1 cellular context compared by ENCODE assay signal in the genomic region with DNA sequence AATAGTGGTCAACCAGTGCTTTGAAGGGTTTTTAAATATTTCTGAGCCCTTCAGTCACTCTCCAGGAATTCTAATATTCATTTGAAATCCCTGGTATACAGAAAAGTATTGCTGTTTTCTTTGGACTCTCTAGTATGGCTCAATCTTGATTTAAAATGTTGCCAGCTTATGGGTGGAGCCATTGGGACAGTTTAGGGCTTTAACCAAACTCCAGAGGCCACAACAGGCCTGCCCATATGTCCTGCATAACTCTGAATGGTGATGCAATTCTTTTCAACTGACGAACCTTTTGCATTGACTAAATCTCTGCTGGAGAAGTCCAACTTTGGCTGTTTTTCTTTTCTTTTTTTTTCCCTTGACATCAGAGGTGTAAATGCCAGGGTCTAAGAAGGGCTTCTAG.
TF ChIP-seq lines count a peak whose summit lies in the region.

No MANE protein-coding gene starts in this region.

TF ChIP-seq in K562, 482 proteins besides CTCF, POLR2A, EP300 and RAD21:
- TF ChIP-seq ETV5 (CRISPR knock-in tag; IDR thresholded peaks at IDR 0.05; ENCODE audit: low read depth), result no peak
- no peak for TF ChIP-seq SIN3A (IDR thresholded peaks at IDR 0.05; ENCODE audit: borderline replicate concordance in 2 of 2, control insufficient read depth in 1 of 2, low read depth in 2 of 2, low read length in 2 of 2)
- TF ChIP-seq, protein P1, sequence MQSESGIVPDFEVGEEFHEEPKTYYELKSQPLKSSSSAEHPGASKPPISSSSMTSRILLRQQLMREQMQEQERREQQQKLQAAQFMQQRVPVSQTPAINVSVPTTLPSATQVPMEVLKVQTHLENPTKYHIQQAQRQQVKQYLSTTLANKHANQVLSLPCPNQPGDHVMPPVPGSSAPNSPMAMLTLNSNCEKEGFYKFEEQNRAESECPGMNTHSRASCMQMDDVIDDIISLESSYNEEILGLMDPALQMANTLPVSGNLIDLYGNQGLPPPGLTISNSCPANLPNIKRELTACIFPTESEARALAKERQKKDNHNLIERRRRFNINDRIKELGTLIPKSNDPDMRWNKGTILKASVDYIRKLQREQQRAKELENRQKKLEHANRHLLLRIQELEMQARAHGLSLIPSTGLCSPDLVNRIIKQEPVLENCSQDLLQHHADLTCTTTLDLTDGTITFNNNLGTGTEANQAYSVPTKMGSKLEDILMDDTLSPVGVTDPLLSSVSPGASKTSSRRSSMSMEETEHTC (IDR thresholded peaks at IDR 0.05), result no peak
- TF ChIP-seq NCOA1 (IDR thresholded peaks at IDR 0.05; ENCODE audit: low read depth), result no peak
- TF ChIP-seq TOE1 (IDR thresholded peaks at IDR 0.05; ENCODE audit: borderline replicate concordance), result no peak
- TF ChIP-seq TOE1 (CRISPR knock-in tag; IDR thresholded peaks at IDR 0.05; ENCODE audit: borderline replicate concordance, low read depth), result no peak
- TF ChIP-seq MCM2 (IDR thresholded peaks at IDR 0.05; ENCODE audit: low read depth), result no peak
- TF ChIP-seq CEBPB (tag; IDR thresholded peaks at IDR 0.05), result peak; percentile 35; the same call in 1 of the 2 replicates
- TF ChIP-seq, protein P2, sequence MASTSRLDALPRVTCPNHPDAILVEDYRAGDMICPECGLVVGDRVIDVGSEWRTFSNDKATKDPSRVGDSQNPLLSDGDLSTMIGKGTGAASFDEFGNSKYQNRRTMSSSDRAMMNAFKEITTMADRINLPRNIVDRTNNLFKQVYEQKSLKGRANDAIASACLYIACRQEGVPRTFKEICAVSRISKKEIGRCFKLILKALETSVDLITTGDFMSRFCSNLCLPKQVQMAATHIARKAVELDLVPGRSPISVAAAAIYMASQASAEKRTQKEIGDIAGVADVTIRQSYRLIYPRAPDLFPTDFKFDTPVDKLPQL (IDR thresholded peaks at IDR 0.05; ENCODE audit: extremely low read depth, insufficient read length), result no peak
- no peak for TF ChIP-seq FOXK2 (conservative IDR thresholded peaks at IDR 0.05 in 1 of 2, IDR thresholded peaks at IDR 0.05 in 1 of 2; ENCODE audit: low read depth in 2 of 2)
- TF ChIP-seq ZNF436 (CRISPR knock-in tag; IDR thresholded peaks at IDR 0.05), result no peak
- TF ChIP-seq CEBPG (CRISPR knock-in tag; IDR thresholded peaks at IDR 0.05), result no peak
- peak; percentile 73 to 86 for TF ChIP-seq CEBPG (tag; conservative IDR thresholded peaks at IDR 0.05 in 1 of 2, IDR thresholded peaks at IDR 0.05 in 1 of 2)
- TF ChIP-seq, protein P3, sequence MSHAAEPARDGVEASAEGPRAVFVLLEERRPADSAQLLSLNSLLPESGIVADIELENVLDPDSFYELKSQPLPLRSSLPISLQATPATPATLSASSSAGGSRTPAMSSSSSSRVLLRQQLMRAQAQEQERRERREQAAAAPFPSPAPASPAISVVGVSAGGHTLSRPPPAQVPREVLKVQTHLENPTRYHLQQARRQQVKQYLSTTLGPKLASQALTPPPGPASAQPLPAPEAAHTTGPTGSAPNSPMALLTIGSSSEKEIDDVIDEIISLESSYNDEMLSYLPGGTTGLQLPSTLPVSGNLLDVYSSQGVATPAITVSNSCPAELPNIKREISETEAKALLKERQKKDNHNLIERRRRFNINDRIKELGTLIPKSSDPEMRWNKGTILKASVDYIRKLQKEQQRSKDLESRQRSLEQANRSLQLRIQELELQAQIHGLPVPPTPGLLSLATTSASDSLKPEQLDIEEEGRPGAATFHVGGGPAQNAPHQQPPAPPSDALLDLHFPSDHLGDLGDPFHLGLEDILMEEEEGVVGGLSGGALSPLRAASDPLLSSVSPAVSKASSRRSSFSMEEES (CRISPR knock-in tag; IDR thresholded peaks at IDR 0.05), result no peak
- TF ChIP-seq, protein P4, sequence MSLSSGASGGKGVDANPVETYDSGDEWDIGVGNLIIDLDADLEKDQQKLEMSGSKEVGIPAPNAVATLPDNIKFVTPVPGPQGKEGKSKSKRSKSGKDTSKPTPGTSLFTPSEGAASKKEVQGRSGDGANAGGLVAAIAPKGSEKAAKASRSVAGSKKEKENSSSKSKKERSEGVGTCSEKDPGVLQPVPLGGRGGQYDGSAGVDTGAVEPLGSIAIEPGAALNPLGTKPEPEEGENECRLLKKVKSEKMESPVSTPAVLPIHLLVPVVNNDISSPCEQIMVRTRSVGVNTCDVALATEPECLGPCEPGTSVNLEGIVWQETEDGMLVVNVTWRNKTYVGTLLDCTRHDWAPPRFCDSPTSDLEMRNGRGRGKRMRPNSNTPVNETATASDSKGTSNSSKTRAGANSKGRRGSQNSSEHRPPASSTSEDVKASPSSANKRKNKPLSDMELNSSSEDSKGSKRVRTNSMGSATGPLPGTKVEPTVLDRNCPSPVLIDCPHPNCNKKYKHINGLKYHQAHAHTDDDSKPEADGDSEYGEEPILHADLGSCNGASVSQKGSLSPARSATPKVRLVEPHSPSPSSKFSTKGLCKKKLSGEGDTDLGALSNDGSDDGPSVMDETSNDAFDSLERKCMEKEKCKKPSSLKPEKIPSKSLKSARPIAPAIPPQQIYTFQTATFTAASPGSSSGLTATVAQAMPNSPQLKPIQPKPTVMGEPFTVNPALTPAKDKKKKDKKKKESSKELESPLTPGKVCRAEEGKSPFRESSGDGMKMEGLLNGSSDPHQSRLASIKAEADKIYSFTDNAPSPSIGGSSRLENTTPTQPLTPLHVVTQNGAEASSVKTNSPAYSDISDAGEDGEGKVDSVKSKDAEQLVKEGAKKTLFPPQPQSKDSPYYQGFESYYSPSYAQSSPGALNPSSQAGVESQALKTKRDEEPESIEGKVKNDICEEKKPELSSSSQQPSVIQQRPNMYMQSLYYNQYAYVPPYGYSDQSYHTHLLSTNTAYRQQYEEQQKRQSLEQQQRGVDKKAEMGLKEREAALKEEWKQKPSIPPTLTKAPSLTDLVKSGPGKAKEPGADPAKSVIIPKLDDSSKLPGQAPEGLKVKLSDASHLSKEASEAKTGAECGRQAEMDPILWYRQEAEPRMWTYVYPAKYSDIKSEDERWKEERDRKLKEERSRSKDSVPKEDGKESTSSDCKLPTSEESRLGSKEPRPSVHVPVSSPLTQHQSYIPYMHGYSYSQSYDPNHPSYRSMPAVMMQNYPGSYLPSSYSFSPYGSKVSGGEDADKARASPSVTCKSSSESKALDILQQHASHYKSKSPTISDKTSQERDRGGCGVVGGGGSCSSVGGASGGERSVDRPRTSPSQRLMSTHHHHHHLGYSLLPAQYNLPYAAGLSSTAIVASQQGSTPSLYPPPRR (CRISPR knock-in tag; IDR thresholded peaks at IDR 0.05; ENCODE audit: borderline replicate concordance), result no peak
- TF ChIP-seq TFAM (CRISPR knock-in tag; conservative IDR thresholded peaks at IDR 0.05), result no peak
- TF ChIP-seq ZNF785 (CRISPR knock-in tag; IDR thresholded peaks at IDR 0.05), result no peak
- TF ChIP-seq, protein P5, sequence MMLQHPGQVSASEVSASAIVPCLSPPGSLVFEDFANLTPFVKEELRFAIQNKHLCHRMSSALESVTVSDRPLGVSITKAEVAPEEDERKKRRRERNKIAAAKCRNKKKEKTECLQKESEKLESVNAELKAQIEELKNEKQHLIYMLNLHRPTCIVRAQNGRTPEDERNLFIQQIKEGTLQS (IDR thresholded peaks at IDR 0.05), result peak; percentile 89
- TF ChIP-seq, protein P5 (CRISPR knock-in tag; conservative IDR thresholded peaks at IDR 0.05), result no peak
- TF ChIP-seq ZNF77 (CRISPR knock-in tag; IDR thresholded peaks at IDR 0.05), result no peak
- TF ChIP-seq, protein P6, sequence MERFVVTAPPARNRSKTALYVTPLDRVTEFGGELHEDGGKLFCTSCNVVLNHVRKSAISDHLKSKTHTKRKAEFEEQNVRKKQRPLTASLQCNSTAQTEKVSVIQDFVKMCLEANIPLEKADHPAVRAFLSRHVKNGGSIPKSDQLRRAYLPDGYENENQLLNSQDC (CRISPR knock-in tag; IDR thresholded peaks at IDR 0.05), result no peak
- no peak for TF ChIP-seq TBL1XR1 (IDR thresholded peaks at IDR 0.05; ENCODE audit: low read length in 2 of 2)
